9 cellular contexts compared by ENCODE assay signal in genomic region chr5:171957591-171958251, GRCh38. TPM values are rescaled to one million over a fixed set of nuclear protein-coding genes. Genes with fewer than 3 reads are reported as not detected.
A peak's percentile ranks its signal among the peaks of the same experiment; 100 is the strongest.
DNase-seq lines count a peak whose midpoint lies in the region; ATAC-seq and TF ChIP-seq lines count a peak whose summit lies in the region.
"Had no signal": no experiment of that assay in that cellular context is flagged by ENCODE, and none has a peak within 500 bp of the region (broad histone marks: within the 10 kb centered on the region; RNA-seq: fewer than 3 reads in every experiment).

No MANE protein-coding gene starts in this region.

- peaks cover 13% of the 10 kb centered on the region for H3F3A ChIP-seq in smooth muscle cell (ENCODE audit: low read depth)

- peak overlapping the region; percentile 78 for H3K27ac Mint-ChIP-seq in activated T-helper 2 cell treated with anti-CD3 and anti-CD28 coated beads, Interferon-gamma antibody, Interleukin-2, Interleukin-4, amounts not matched to agents 10 μg/mL and 5 μg/mL and 100 μg/mL, durations not matched to agents 14 hours and 24 hours and 36 hours
- H3K27ac Mint-ChIP-seq: T-helper 1 cell treated with Interleukin-12 subunit alpha and Interleukin-12 subunit beta and Interleukin-4 antibody, amounts not matched to agents 30 μg/mL and 1 μg/mL, for 36 hours had no signal

- DNase-seq in G401 (ENCODE audit: low spot score), result peak; percentile 67
- peak; percentile 13 for DNase-seq in activated T-helper 2 cell treated with anti-CD3 and anti-CD28 coated beads, Interferon-gamma antibody, Interleukin-2, Interleukin-4, amounts not matched to agents 10 μg/mL and 5 μg/mL and 100 μg/mL, durations not matched to agents 14 hours and 24 hours and 36 hours (ENCODE audit: low spot score)
- no peak for DNase-seq in trophoblast cell
- no peak for DNase-seq in ureter (ENCODE audit: low spot score)
- DNase-seq in smooth muscle cell (lab: John Stamatoyannopoulos, UW; ENCODE audit: unreplicated experiment), result no peak

- H3K27me3 ChIP-seq in trophoblast cell (ENCODE audit: insufficient read depth, low read length) (no peaks in the 10 kb centered on the region), smooth muscle cell (ENCODE audit: low read depth) (no peaks in the 10 kb centered on the region)

- H3K4me2 ChIP-seq in trophoblast cell (ENCODE audit: low read length) (no peak overlapping the region), smooth muscle cell (no peak overlapping the region)

- no peak overlapping the region for H3K18ac ChIP-seq in trophoblast cell (ENCODE audit: low read length)

- intact Hi-C loops in activated T-helper 2 cell treated with anti-CD3 and anti-CD28 coated beads, Interferon-gamma antibody, Interleukin-2, Interleukin-4, amounts not matched to agents 10 μg/mL and 5 μg/mL and 100 μg/mL, durations not matched to agents 14 hours and 24 hours and 36 hours (cut with micrococcal nuclease), result loop anchor here (1.0 to 5.0 kb wide), 5 partner anchors 28 to 231 kb away; partner anchors contain the start of genes FBXW11 and STK10

- no peaks in the 10 kb centered on the region for H3K9me3 ChIP-seq in trophoblast cell (ENCODE audit: insufficient read depth, low read depth, low read length)
- H3K9me3 ChIP-seq in smooth muscle cell (replicated peaks; ENCODE audit: low read depth), result no peaks in the 10 kb centered on the region

- no peak overlapping the region for H2BK12ac ChIP-seq in trophoblast cell (ENCODE audit: low read length)

- peak overlapping the region; percentile 21 for H3K4ac ChIP-seq in trophoblast cell (ENCODE audit: low read depth, low read length)

- H2AFZ ChIP-seq in trophoblast cell (ENCODE audit: insufficient read depth, low read length, poor library complexity), result no peak overlapping the region
- no peak overlapping the region for H2AFZ ChIP-seq in smooth muscle cell (ENCODE audit: low read depth)

- H3K14ac ChIP-seq in trophoblast cell (ENCODE audit: low read length), result no peak overlapping the region

- H3K9ac ChIP-seq in trophoblast cell (ENCODE audit: low read length) (no peak overlapping the region), smooth muscle cell (ENCODE audit: low read depth) (no peak overlapping the region)

- H3K79me2 ChIP-seq in trophoblast cell (ENCODE audit: control insufficient read depth, insufficient read depth, low read length, poor library complexity), result peaks cover 7% of the 10 kb centered on the region
- peaks cover 94% of the 10 kb centered on the region for H3K79me2 ChIP-seq in smooth muscle cell (ENCODE audit: low read depth)

- no peak overlapping the region for H3K27ac ChIP-seq in trophoblast cell (ENCODE audit: low read depth, low read length)
- no peak overlapping the region for H3K27ac ChIP-seq in smooth muscle cell (ENCODE audit: low read depth)

- H3K36me3 ChIP-seq in trophoblast cell (ENCODE audit: control insufficient read depth in 1 of 2, insufficient read depth in 2 of 2, low read length in 2 of 2) (peaks cover 0 to 3% of the 10 kb centered on the region in 2 experiments), smooth muscle cell (ENCODE audit: low read depth) (no peaks in the 10 kb centered on the region)

- no peak overlapping the region for H4K91ac ChIP-seq in trophoblast cell (ENCODE audit: low read depth, low read length)

- peaks cover 12% of the 10 kb centered on the region for H3K36me3 Mint-ChIP-seq in activated T-helper 2 cell treated with anti-CD3 and anti-CD28 coated beads, Interferon-gamma antibody, Interleukin-2, Interleukin-4, amounts not matched to agents 10 μg/mL and 5 μg/mL and 100 μg/mL, durations not matched to agents 14 hours and 24 hours and 36 hours (ENCODE audit: low read depth)

- peak overlapping the region; percentile 28 for H3K4me3 Mint-ChIP-seq in activated T-helper 2 cell treated with anti-CD3 and anti-CD28 coated beads, Interferon-gamma antibody, Interleukin-2, Interleukin-4, amounts not matched to agents 10 μg/mL and 5 μg/mL and 100 μg/mL, durations not matched to agents 14 hours and 24 hours and 36 hours (ENCODE audit: low read depth)
- H3K4me3 Mint-ChIP-seq: T-helper 1 cell treated with Interleukin-12 subunit alpha and Interleukin-12 subunit beta and Interleukin-4 antibody, amounts not matched to agents 30 μg/mL and 1 μg/mL, for 36 hours had no signal

- peaks cover 8% of the 10 kb centered on the region in 2 experiments for H3K4me1 ChIP-seq in trophoblast cell (ENCODE audit: control insufficient read depth in 1 of 2, insufficient read depth in 2 of 2, low read length in 2 of 2)
- peaks cover 41% of the 10 kb centered on the region for H3K4me1 ChIP-seq in smooth muscle cell (ENCODE audit: low read depth)

- no CpG with 5 or more reads among the region's 9 CpGs for WGBS in trophoblast cell (ENCODE audit: extremely low coverage, insufficient coverage, insufficient read length)
- WGBS in smooth muscle cell (ENCODE audit: low lambda C conversion rate), result 79% methylated on average over 9 of the region's 9 CpGs

- in situ Hi-C loops in G401 (cut with HindIII; ENCODE audit: low sequenced_read_pairs), result no loop called here

- no peak overlapping the region for H3K23ac ChIP-seq in trophoblast cell (ENCODE audit: low read length)

- no peak overlapping the region for H2BK5ac ChIP-seq in trophoblast cell (ENCODE audit: low read depth, low read length, poor library complexity)

- no peak overlapping the region for H4K8ac ChIP-seq in trophoblast cell (ENCODE audit: low read depth, low read length)

- no peak overlapping the region for H4K12ac ChIP-seq in trophoblast cell (ENCODE audit: low read depth, low read length)

- no peak overlapping the region for H2BK120ac ChIP-seq in trophoblast cell (ENCODE audit: insufficient read depth, low read length, poor library complexity)

- no peaks in the 10 kb centered on the region for H3K79me1 ChIP-seq in trophoblast cell (ENCODE audit: low read length)

- H3K27me3 Mint-ChIP-seq in activated T-helper 2 cell treated with anti-CD3 and anti-CD28 coated beads, Interferon-gamma antibody, Interleukin-2, Interleukin-4, amounts not matched to agents 10 μg/mL and 5 μg/mL and 100 μg/mL, durations not matched to agents 14 hours and 24 hours and 36 hours (ENCODE audit: low read depth), result no peaks in the 10 kb centered on the region

- no peak overlapping the region for H2AK5ac ChIP-seq in trophoblast cell (ENCODE audit: low read length)

- H3K4me3 ChIP-seq in trophoblast cell (ENCODE audit: low read depth, low read length) (no peak overlapping the region), smooth muscle cell (no peak overlapping the region)

- H3K4me1 Mint-ChIP-seq in activated T-helper 2 cell treated with anti-CD3 and anti-CD28 coated beads, Interferon-gamma antibody, Interleukin-2, Interleukin-4, amounts not matched to agents 10 μg/mL and 5 μg/mL and 100 μg/mL, durations not matched to agents 14 hours and 24 hours and 36 hours (ENCODE audit: low read depth), result peaks cover 65% of the 10 kb centered on the region

- TF ChIP-seq CTCF in smooth muscle cell (IDR thresholded peaks at IDR 0.05; ENCODE audit: borderline replicate concordance, insufficient read depth, poor library complexity, severe bottlenecking), result no peak

- H3K9me3 Mint-ChIP-seq in activated T-helper 2 cell treated with anti-CD3 and anti-CD28 coated beads, Interferon-gamma antibody, Interleukin-2, Interleukin-4, amounts not matched to agents 10 μg/mL and 5 μg/mL and 100 μg/mL, durations not matched to agents 14 hours and 24 hours and 36 hours, result no peaks in the 10 kb centered on the region
- H3K9me3 Mint-ChIP-seq: T-helper 1 cell treated with Interleukin-12 subunit alpha and Interleukin-12 subunit beta and Interleukin-4 antibody, amounts not matched to agents 30 μg/mL and 1 μg/mL, for 36 hours had no signal

- H4K20me1 ChIP-seq in smooth muscle cell (ENCODE audit: low read depth), result peaks cover 100% of the 10 kb centered on the region

- peak; percentile 37 for ATAC-seq in HG03159 (IDR thresholded peaks at IDR 0.05; ENCODE audit: unreplicated experiment)
- ATAC-seq in GM21529 (IDR thresholded peaks at IDR 0.05; ENCODE audit: unreplicated experiment), result no peak
- no peak for ATAC-seq in GM19455 (IDR thresholded peaks at IDR 0.05; ENCODE audit: unreplicated experiment)

RNA-seq across cellular contexts. Expression of gene FBXW11, which starts 48.7 kb away (rescaled TPM):
- total RNA-seq in G401 (2014; rRNA removed; shearing (Covaris generic)), result 35.4 and 68.7 TPM in 2 replicates
- total RNA-seq in activated T-helper 2 cell treated with anti-CD3 and anti-CD28 coated beads, Interferon-gamma antibody, Interleukin-2, Interleukin-4, amounts not matched to agents 10 μg/mL and 5 μg/mL and 100 μg/mL, durations not matched to agents 14 hours and 24 hours and 36 hours, result 47.3 and 51.4 TPM in 2 replicates
- 24.2 and 25.2 TPM in 2 replicates for polyA plus RNA-seq in trophoblast cell (2013)
- total RNA-seq in ureter (64.2 TPM), smooth muscle cell (83.0 and 83.7 TPM in 2 replicates)
- 27.4 and 30.6 TPM in 2 replicates for polyA plus RNA-seq in smooth muscle cell

Comparison
In these comparisons a context has a peak if more than half of its experiments do, and no peak if none do; other contexts are left out.
1. DNase-seq: peak in G401 (single experiment) and activated T-helper 2 cell treated with anti-CD3 and anti-CD28 coated beads, Interferon-gamma antibody, Interleukin-2, Interleukin-4, amounts not matched to agents 10 μg/mL and 5 μg/mL and 100 μg/mL, durations not matched to agents 14 hours and 24 hours and 36 hours (single experiment); none in trophoblast cell (0 of 2), ureter (single experiment) and smooth muscle cell (single experiment).